Comparison of ENCODE assay signal across 1 cellular context in the genomic region with DNA sequence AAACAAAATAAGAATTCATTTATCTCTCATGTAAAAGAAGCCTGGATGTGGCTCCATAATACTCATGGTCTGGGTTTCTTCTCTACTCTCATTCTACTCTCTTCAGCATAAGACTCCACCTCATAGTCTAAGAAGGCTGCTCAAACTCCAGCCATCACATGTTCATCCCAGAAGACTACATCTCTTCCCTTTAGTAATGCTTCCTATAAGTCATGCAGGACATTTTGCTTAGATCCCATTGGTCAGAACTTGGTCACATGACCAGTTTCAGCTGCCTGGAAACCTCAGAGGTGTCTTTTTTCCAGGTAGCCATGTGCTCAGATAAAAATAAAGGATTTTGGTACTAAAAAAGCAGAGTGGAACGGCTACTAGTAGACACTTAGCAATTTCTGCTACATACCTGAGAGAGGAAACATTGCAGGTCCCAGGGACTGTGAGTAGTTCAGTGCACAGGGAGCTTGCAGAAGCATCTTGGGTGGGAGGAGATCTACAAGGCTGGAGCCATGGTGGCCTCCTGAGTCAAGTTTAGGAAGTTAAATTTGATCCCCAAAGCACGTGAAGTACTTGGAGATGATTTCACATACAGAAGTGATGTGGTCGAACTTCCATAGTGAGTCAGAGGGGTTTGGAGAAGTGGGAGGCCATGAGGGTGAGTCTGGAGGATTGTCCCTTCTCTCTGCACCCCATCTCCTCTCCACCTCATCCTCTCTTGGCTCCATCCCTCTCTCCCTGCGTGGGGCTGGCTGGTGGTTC.
TF ChIP-seq lines count a peak whose summit lies in the region.

No MANE protein-coding gene starts in this region.

TF ChIP-seq in IMR-90, 13 proteins besides CTCF, POLR2A, EP300 and RAD21 (continued from another document):
- peak; percentile 93 for TF ChIP-seq BHLHE40 (IDR thresholded peaks at IDR 0.05; ENCODE audit: low read depth, low read length)
